In the genomic region with DNA sequence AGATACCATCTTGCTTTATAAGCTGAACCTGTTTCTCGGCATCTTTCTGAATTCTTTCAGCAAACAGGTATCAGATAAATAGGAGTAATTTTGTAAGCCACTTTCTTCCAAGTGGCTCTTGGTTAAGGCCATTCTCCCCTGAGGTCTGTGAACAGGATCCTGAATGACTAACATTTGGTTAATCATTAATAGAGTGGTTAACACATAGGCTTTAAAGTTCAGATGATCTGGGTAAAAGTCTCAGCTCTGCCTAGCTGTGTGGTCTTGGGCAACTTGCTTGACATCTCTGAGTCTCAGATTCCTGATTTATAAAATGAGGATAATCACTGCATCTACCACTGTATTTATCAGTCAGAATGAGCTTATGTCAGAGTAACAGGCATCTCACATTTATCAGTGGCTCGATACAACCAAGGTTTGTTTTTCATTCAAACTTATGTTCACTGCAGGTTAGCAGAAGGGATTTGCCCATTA, we compare ENCODE assay signal across 14 cellular contexts. TPM values are rescaled to one million over a fixed set of nuclear protein-coding genes. Genes with fewer than 3 reads are reported as not detected.
DNase-seq lines count a peak whose midpoint lies in the region; ATAC-seq and TF ChIP-seq lines count a peak whose summit lies in the region.
"Had no signal": no experiment of that assay in that cellular context is flagged by ENCODE, and none has a peak within 500 bp of the region (broad histone marks: within the 10 kb centered on the region; RNA-seq: fewer than 3 reads in every experiment).

No MANE protein-coding gene starts in this region.

- ATAC-seq in activated naive CD8-positive, alpha-beta T cell treated with anti-CD3 and anti-CD28 coated beads, Interleukin-2, amount 50 U/mL, for 24 hours, result peak; percentile 36
- ATAC-seq in HG03066 (IDR thresholded peaks at IDR 0.05; ENCODE audit: low read depth, unreplicated experiment) (peak; percentile 60), HG03565 (IDR thresholded peaks at IDR 0.05; ENCODE audit: unreplicated experiment) (no peak), esophagus mucosa (no peak), GM18502 (IDR thresholded peaks at IDR 0.05; ENCODE audit: poor library complexity, unreplicated experiment) (no peak)
- no peak for ATAC-seq in activated T-helper 17 cell treated with anti-CD3 and anti-CD28 coated beads, Interleukin-2, amount 50 U/mL, for 72 hours (replicated peaks)
- ATAC-seq: activated CD4-positive, CD25-positive, alpha-beta regulatory T cell treated with anti-CD3 and anti-CD28 coated beads, Interleukin-2, amount 50 U/mL, for 24 hours; activated T-cell treated with anti-CD3 and anti-CD28 coated beads, Interleukin-2, amount 50 U/mL, for 4 hours; foreskin keratinocyte had no signal

- no peaks in the 10 kb centered on the region for H3K9me3 Mint-ChIP-seq in activated naive CD8-positive, alpha-beta T cell treated with anti-CD3 and anti-CD28 coated beads, Interleukin-2, amount 50 U/mL, for 24 hours
- H3K9me3 Mint-ChIP-seq in activated naive CD8-positive, alpha-beta T cell treated with anti-CD3 and anti-CD28 coated beads for 36 hours, result no peaks in the 10 kb centered on the region
- H3K9me3 Mint-ChIP-seq in activated T-helper 17 cell treated with anti-CD3 and anti-CD28 coated beads, Interleukin-2, amount 50 U/mL, for 72 hours, result peaks cover 3% of the 10 kb centered on the region
- H3K9me3 Mint-ChIP-seq: activated T-cell treated with anti-CD3 and anti-CD28 coated beads, Interleukin-2, amount 50 U/mL, for 4 hours had no signal

- no peak overlapping the region for H3K27ac Mint-ChIP-seq in activated naive CD8-positive, alpha-beta T cell treated with anti-CD3 and anti-CD28 coated beads, Interleukin-2, amount 50 U/mL, for 24 hours
- no peak overlapping the region for H3K27ac Mint-ChIP-seq in activated naive CD8-positive, alpha-beta T cell treated with anti-CD3 and anti-CD28 coated beads for 36 hours
- no peak overlapping the region for H3K27ac Mint-ChIP-seq in activated T-helper 17 cell treated with anti-CD3 and anti-CD28 coated beads, Interleukin-2, amount 50 U/mL, for 72 hours

- no peaks in the 10 kb centered on the region for H3K27me3 Mint-ChIP-seq in activated naive CD8-positive, alpha-beta T cell treated with anti-CD3 and anti-CD28 coated beads, Interleukin-2, amount 50 U/mL, for 24 hours
- peaks cover 4% of the 10 kb centered on the region for H3K27me3 Mint-ChIP-seq in activated naive CD8-positive, alpha-beta T cell treated with anti-CD3 and anti-CD28 coated beads for 36 hours
- peaks cover 24% of the 10 kb centered on the region for H3K27me3 Mint-ChIP-seq in activated T-helper 17 cell treated with anti-CD3 and anti-CD28 coated beads, Interleukin-2, amount 50 U/mL, for 72 hours

- H3K36me3 Mint-ChIP-seq in activated naive CD8-positive, alpha-beta T cell treated with anti-CD3 and anti-CD28 coated beads, Interleukin-2, amount 50 U/mL, for 24 hours (ENCODE audit: low read depth), result no peaks in the 10 kb centered on the region
- no peaks in the 10 kb centered on the region for H3K36me3 Mint-ChIP-seq in activated naive CD8-positive, alpha-beta T cell treated with anti-CD3 and anti-CD28 coated beads for 36 hours
- no peaks in the 10 kb centered on the region for H3K36me3 Mint-ChIP-seq in activated T-helper 17 cell treated with anti-CD3 and anti-CD28 coated beads, Interleukin-2, amount 50 U/mL, for 72 hours (ENCODE audit: low read depth)

- H3K4me3 ChIP-seq in epithelial cell of proximal tubule (ENCODE audit: low read depth, low read length), result no peak overlapping the region
- H3K4me3 ChIP-seq: SK-N-MC, upper lobe of left lung had no signal

- no peak for DNase-seq in activated naive CD8-positive, alpha-beta T cell treated with anti-CD3 and anti-CD28 coated beads, Interleukin-2, amount 50 U/mL, for 24 hours
- no peak for DNase-seq in activated naive CD8-positive, alpha-beta T cell treated with anti-CD3 and anti-CD28 coated beads for 36 hours
- peak; percentile 75 for DNase-seq in epithelial cell of proximal tubule (ENCODE audit: low read depth)
- DNase-seq: activated T-cell treated with anti-CD3 and anti-CD28 coated beads, Interleukin-2, amount 50 U/mL, for 4 hours; foreskin keratinocyte; upper lobe of left lung had no signal

- no peak overlapping the region for H3K4me3 Mint-ChIP-seq in activated naive CD8-positive, alpha-beta T cell treated with anti-CD3 and anti-CD28 coated beads, Interleukin-2, amount 50 U/mL, for 24 hours
- H3K4me3 Mint-ChIP-seq in activated naive CD8-positive, alpha-beta T cell treated with anti-CD3 and anti-CD28 coated beads for 36 hours, result no peak overlapping the region
- H3K4me3 Mint-ChIP-seq in activated T-helper 17 cell treated with anti-CD3 and anti-CD28 coated beads, Interleukin-2, amount 50 U/mL, for 72 hours, result no peak overlapping the region
- H3K4me3 Mint-ChIP-seq: activated T-cell treated with anti-CD3 and anti-CD28 coated beads, Interleukin-2, amount 50 U/mL, for 4 hours had no signal

- no peak for TF ChIP-seq CTCF in epithelial cell of proximal tubule (conservative IDR thresholded peaks at IDR 0.05; ENCODE audit: low read depth, low read length)

- H3K4me1 Mint-ChIP-seq in activated naive CD8-positive, alpha-beta T cell treated with anti-CD3 and anti-CD28 coated beads, Interleukin-2, amount 50 U/mL, for 24 hours, result no peaks in the 10 kb centered on the region
- H3K4me1 Mint-ChIP-seq in activated naive CD8-positive, alpha-beta T cell treated with anti-CD3 and anti-CD28 coated beads for 36 hours, result no peaks in the 10 kb centered on the region
- H3K4me1 Mint-ChIP-seq in activated T-helper 17 cell treated with anti-CD3 and anti-CD28 coated beads, Interleukin-2, amount 50 U/mL, for 72 hours, result no peaks in the 10 kb centered on the region

RNA-seq across cellular contexts. Expression of gene ANKFN1, which starts 44.4 kb away (rescaled TPM):
- total RNA-seq in activated naive CD8-positive, alpha-beta T cell treated with anti-CD3 and anti-CD28 coated beads for 36 hours, result not detected
- total RNA-seq in epithelial cell of proximal tubule (not detected in 2 replicates), esophagus mucosa (not detected)
- total RNA-seq in activated T-helper 17 cell treated with anti-CD3 and anti-CD28 coated beads, Interleukin-2, amount 50 U/mL, for 72 hours, result under 1 TPM in 1 of 2 donors, not detected in 1; 0.29 TPM
- total RNA-seq: activated T-cell treated with anti-CD3 and anti-CD28 coated beads, Interleukin-2, amount 50 U/mL, for 4 hours; astrocyte; foreskin keratinocyte had no signal

Comparison
In these comparisons a context has a peak if more than half of its experiments do, and no peak if none do; other contexts are left out.
1. ATAC-seq: peak in activated naive CD8-positive, alpha-beta T cell treated with anti-CD3 and anti-CD28 coated beads, Interleukin-2, amount 50 U/mL, for 24 hours (single experiment) and HG03066 (single experiment); none in activated T-helper 17 cell treated with anti-CD3 and anti-CD28 coated beads, Interleukin-2, amount 50 U/mL, for 72 hours (single experiment), HG03565 (single experiment), esophagus mucosa (single experiment) and GM18502 (single experiment).